11 cellular contexts compared by ENCODE assay signal in the genomic region with DNA sequence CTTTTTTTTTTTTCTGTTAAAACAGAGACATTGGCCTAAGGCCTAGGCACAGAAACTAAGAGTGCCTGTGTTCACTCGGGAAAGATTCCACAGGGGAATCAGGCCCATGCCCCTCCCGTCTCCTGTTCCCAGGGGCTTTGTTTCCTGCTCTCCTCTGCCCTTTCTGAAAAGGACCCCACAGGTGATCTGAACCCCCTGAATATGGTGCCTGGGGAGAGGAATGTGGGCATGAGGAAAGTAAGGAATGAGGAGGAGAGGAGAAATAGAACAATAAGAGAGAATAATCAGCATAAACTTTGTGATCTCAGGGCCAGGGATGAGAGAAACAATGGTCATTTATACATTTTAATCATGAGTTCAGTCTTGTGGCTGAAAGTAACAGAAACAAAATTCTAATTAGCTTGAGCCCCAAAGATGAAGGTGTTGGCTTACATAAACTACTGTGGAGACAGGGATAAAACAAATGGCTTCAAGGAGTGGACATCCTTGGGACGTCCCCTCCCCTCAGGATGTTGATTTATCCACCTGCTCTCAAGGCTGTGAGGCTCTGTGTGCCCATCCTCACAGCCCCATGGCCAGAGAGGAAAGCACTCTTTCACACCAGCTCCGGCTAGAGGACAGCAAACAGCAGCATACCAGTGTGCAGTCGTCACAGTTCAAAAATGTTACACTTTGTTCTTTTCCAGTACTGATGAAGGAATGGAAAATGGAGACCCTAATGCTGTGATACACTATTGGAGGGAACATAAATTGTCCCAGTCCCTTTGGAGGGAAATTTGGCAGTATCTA. TPM values are rescaled to one million over a fixed set of nuclear protein-coding genes. Genes with fewer than 3 reads are reported as not detected.
A peak's percentile ranks its signal among the peaks of the same experiment; 100 is the strongest.
DNase-seq lines count a peak whose midpoint lies in the region; ATAC-seq, FAIRE-seq and TF ChIP-seq lines count a peak whose summit lies in the region.
"Had no signal": no experiment of that assay in that cellular context is flagged by ENCODE, and none has a peak within 500 bp of the region (broad histone marks: within the 10 kb centered on the region; RNA-seq: fewer than 3 reads in every experiment).

No MANE protein-coding gene starts in this region.

- no peaks in the 10 kb centered on the region for H3K27me3 ChIP-seq in Caco-2 (replicated peaks; ENCODE audit: control insufficient read depth, insufficient read depth, low read length)
- no peaks in the 10 kb centered on the region for H3K27me3 ChIP-seq in astrocyte (ENCODE audit: insufficient read depth, low read length)
- no peaks in the 10 kb centered on the region for H3K27me3 ChIP-seq in right cardiac atrium (ENCODE audit: control insufficient read depth, insufficient read depth)
- no peaks in the 10 kb centered on the region for H3K27me3 ChIP-seq in sigmoid colon

- 40% methylated on average over 5 of the region's 5 CpGs for WGBS in right cardiac atrium
- WGBS in sigmoid colon, 2 donors = 79 to 80% methylated on average over 5 of the region's 5 CpGs

- H3K79me2 ChIP-seq in astrocyte (ENCODE audit: insufficient read depth, low read length) = no peaks in the 10 kb centered on the region

- no peak for TF ChIP-seq CTCF in Caco-2 (IDR thresholded peaks at IDR 0.05; ENCODE audit: insufficient read depth in 1 of 2, low read depth in 1 of 2, low read length in 1 of 2, severe bottlenecking in 1 of 2, unreplicated experiment in 1 of 2)
- no peak for TF ChIP-seq CTCF in astrocyte (IDR thresholded peaks at IDR 0.05; ENCODE audit: insufficient read depth, low read depth, low read length)
- TF ChIP-seq CTCF in sigmoid colon (IDR thresholded peaks at IDR 0.05) = no peak

- H3K9me3 ChIP-seq in Caco-2 (no peaks in the 10 kb centered on the region), astrocyte (ENCODE audit: insufficient read depth, low read depth, low read length) (no peaks in the 10 kb centered on the region), right cardiac atrium (ENCODE audit: control insufficient read depth, low read length) (no peaks in the 10 kb centered on the region), sigmoid colon (no peaks in the 10 kb centered on the region)

- no peaks in the 10 kb centered on the region for H4K20me1 ChIP-seq in astrocyte (ENCODE audit: insufficient read depth, low read length)

- H3K27me3 Mint-ChIP-seq in Caco-2 (ENCODE audit: insufficient read depth, unreplicated experiment) (no peaks in the 10 kb centered on the region), astrocyte (ENCODE audit: low read depth, unreplicated experiment) (no peaks in the 10 kb centered on the region)

- peak in 2 of 4 donors; percentile 54 to 75 for TF ChIP-seq EP300 in sigmoid colon (IDR thresholded peaks at IDR 0.05)

- H3K36me3 ChIP-seq in Caco-2 (ENCODE audit: control insufficient read depth, insufficient read depth, low read length) (no peaks in the 10 kb centered on the region), astrocyte (ENCODE audit: insufficient read depth, low read length) (no peaks in the 10 kb centered on the region), sigmoid colon (no peaks in the 10 kb centered on the region)

- H3K4me3 Mint-ChIP-seq in Caco-2 (ENCODE audit: unreplicated experiment) (no peak overlapping the region), astrocyte (ENCODE audit: unreplicated experiment) (no peak overlapping the region)

- DNase-seq in Caco-2 = peak in 1 of 2 experiments; percentile 52
- DNase-seq in astrocyte (ENCODE audit: low read depth) = peak; percentile 47
- no peak for DNase-seq in right cardiac atrium
- DNase-seq in sigmoid colon = no peak
- DNase-seq in NAMALWA (ENCODE audit: low spot score) = no peak
- DNase-seq in NCI-H2107 treated with DMSO at 0.1 percent for 48 hours (lab: John Stamatoyannopoulos, UW; ENCODE audit: unreplicated experiment) = no peak
- DNase-seq: SW 1271 had no signal

- H3K4me3 ChIP-seq in Caco-2 (ENCODE audit: low read depth, low read length) (no peak overlapping the region), astrocyte (ENCODE audit: insufficient read depth, low read depth, low read length) (no peak overlapping the region), right cardiac atrium (ENCODE audit: low read length) (no peak overlapping the region), sigmoid colon (no peak overlapping the region)

- H3K36me3 Mint-ChIP-seq in Caco-2 (ENCODE audit: insufficient read depth, unreplicated experiment) (no peaks in the 10 kb centered on the region), astrocyte (ENCODE audit: low read depth, unreplicated experiment) (no peaks in the 10 kb centered on the region)

- no TSS peak for BruUV-seq in Caco-2 (replicated peaks; lab: Mats Ljungman, UMichigan)

- no peak overlapping the region for H3K27ac ChIP-seq in astrocyte (ENCODE audit: low read depth, low read length)
- H3K27ac ChIP-seq in right cardiac atrium (ENCODE audit: low read length) = peak overlapping the region; percentile 80
- H3K27ac ChIP-seq in sigmoid colon = peak overlapping the region; percentile 54 to 83 (median 74)

- H3K4me1 Mint-ChIP-seq in Caco-2 (ENCODE audit: low read depth, unreplicated experiment) (peaks cover 56% of the 10 kb centered on the region), astrocyte (ENCODE audit: low read depth, unreplicated experiment) (peaks cover 37% of the 10 kb centered on the region)

- no peak for FAIRE-seq in astrocyte (lab: Jason Lieb, UNC)
- FAIRE-seq: colon, islet of Langerhans had no signal

- peak; percentile 28 to 68 for ATAC-seq in right cardiac atrium
- no peak for ATAC-seq in GM18519 (IDR thresholded peaks at IDR 0.05; ENCODE audit: low FRiP score, unreplicated experiment)
- no peak for ATAC-seq in HG03135 (IDR thresholded peaks at IDR 0.05; ENCODE audit: unreplicated experiment)

- H3K4me1 ChIP-seq in Caco-2 = peaks cover 64% of the 10 kb centered on the region
- H3K4me1 ChIP-seq in astrocyte (ENCODE audit: insufficient read depth, low read length) = peaks cover 27% of the 10 kb centered on the region
- peaks cover 9% of the 10 kb centered on the region for H3K4me1 ChIP-seq in right cardiac atrium (ENCODE audit: control insufficient read depth, insufficient read depth, low read length)
- peaks cover 0 to 26% (median 20%) of the 10 kb centered on the region in 4 donors for H3K4me1 ChIP-seq in sigmoid colon

- no peak overlapping the region for H2AFZ ChIP-seq in astrocyte (ENCODE audit: low read depth, low read length)

- CTCF ChIA-PET in Caco-2 (lab: Charles Lee) = interaction anchor here (0.5 to 3.1 kb wide), 4 partner anchors 11 to 42 kb away, joined by 3 to 50 read pairs (median 3); no protein-coding TSS in a partner anchor

- POLR2A ChIA-PET in Caco-2 (lab: Charles Lee) = interaction anchor here (0.5 to 1.0 kb wide), 3 partner anchors 10 to 27 kb away, joined by 3 to 8 read pairs (median 3); no protein-coding TSS in a partner anchor

- H3K9me3 Mint-ChIP-seq in Caco-2 (ENCODE audit: unreplicated experiment) (no peaks in the 10 kb centered on the region), astrocyte (ENCODE audit: unreplicated experiment) (no peaks in the 10 kb centered on the region)

- no peak overlapping the region for H3K4me2 ChIP-seq in astrocyte (ENCODE audit: low read length)

- intact Hi-C loops in Caco-2 (cut with micrococcal nuclease; ENCODE audit: unreplicated experiment) = no loop called here
- intact Hi-C loops in right cardiac atrium (cut with DNase I) = no loop called here
- intact Hi-C loops in sigmoid colon (cut with DNase I) = loop anchor here (5.0 kb wide), 2 partner anchors 52 to 672 kb away; no protein-coding TSS in a partner anchor

- H3K9ac ChIP-seq in astrocyte (ENCODE audit: low read length) = no peak overlapping the region

- H3K27ac Mint-ChIP-seq in Caco-2 (ENCODE audit: unreplicated experiment) = peak overlapping the region; percentile 80
- H3K27ac Mint-ChIP-seq in astrocyte (ENCODE audit: unreplicated experiment) = peak overlapping the region; percentile 59

- no peak for TF ChIP-seq POLR2A in sigmoid colon (IDR thresholded peaks at IDR 0.05)

RNA-seq across cellular contexts. Expression of a gene that starts 46.4 kb away (rescaled TPM):
- total RNA-seq in Caco-2 (2022) = 84.9 and 89.5 TPM in 2 replicates
- 80.7 and 85.3 TPM in 2 replicates for total RNA-seq in astrocyte
- total RNA-seq in right cardiac atrium = 100 to 1,000 TPM; 242 to 308 (median 274) TPM
- polyA plus RNA-seq in right cardiac atrium = 596 TPM
- 100 to 1,000 TPM; 178 to 324 (median 239) TPM for total RNA-seq in sigmoid colon
- 100 to 1,000 TPM; 110 to 208 (median 152) TPM for polyA plus RNA-seq in sigmoid colon

Comparison
In these comparisons a context has a peak if more than half of its experiments do, and no peak if none do; other contexts are left out.
1. ATAC-seq: peak in right cardiac atrium (2 of 2); none in GM18519 (single experiment) and HG03135 (single experiment).